In the genomic region with DNA sequence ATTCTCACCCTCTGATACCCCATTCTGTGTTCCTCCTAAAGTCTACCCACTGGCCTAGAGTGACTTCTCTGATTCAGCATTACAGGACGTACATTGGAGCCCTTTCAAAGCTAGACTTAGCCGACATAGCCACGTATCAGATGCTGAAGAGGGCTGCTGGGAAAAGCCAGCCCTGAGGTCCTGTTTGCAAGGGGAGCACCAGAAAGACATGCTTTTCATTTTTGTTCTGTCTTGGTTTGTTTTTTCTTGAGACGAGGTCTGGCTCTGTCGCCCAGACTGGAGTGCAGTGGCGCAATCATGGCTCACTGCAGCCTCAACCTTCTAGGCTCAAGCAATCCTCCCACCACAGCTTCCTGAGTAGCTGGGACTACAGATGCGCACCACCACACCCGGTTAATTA, we compare ENCODE assay signal across 10 cellular contexts. TPM values are rescaled to one million over a fixed set of nuclear protein-coding genes. Genes with fewer than 3 reads are reported as not detected.
A peak's percentile ranks its signal among the peaks of the same experiment; 100 is the strongest.
DNase-seq lines count a peak whose midpoint lies in the region; ATAC-seq and TF ChIP-seq lines count a peak whose summit lies in the region.
"Had no signal": no experiment of that assay in that cellular context is flagged by ENCODE, and none has a peak within 500 bp of the region (broad histone marks: within the 10 kb centered on the region; RNA-seq: fewer than 3 reads in every experiment).

No MANE protein-coding gene starts in this region.

- no peaks in the 10 kb centered on the region for H3K27me3 ChIP-seq in SU-DHL-6 (ENCODE audit: low read length)
- H3K27me3 ChIP-seq: hepatocyte had no signal

- no peaks in the 10 kb centered on the region for H3K27me3 Mint-ChIP-seq in stimulated activated memory B cell treated with anti-CD40 and anti-IgM and Interleukin-4, amounts not matched to agents 10 μg/mL and 1 μg/mL and 100 μg/mL, for 72 hours
- no peaks in the 10 kb centered on the region for H3K27me3 Mint-ChIP-seq in mesothelial cell of epicardium (ENCODE audit: low read depth)

- peak; percentile 42 for ATAC-seq in stimulated activated memory B cell treated with anti-CD40 and anti-IgM and Interleukin-4, amounts not matched to agents 10 μg/mL and 1 μg/mL and 100 μg/mL, for 72 hours
- no peak for ATAC-seq in GM19397 (IDR thresholded peaks at IDR 0.05; ENCODE audit: unreplicated experiment)

- H3K4me3 Mint-ChIP-seq in stimulated activated memory B cell treated with anti-CD40 and anti-IgM and Interleukin-4, amounts not matched to agents 10 μg/mL and 1 μg/mL and 100 μg/mL, for 72 hours, result no peak overlapping the region
- H3K4me3 Mint-ChIP-seq in mesothelial cell of epicardium, result no peak overlapping the region

- peak overlapping the region; percentile 45 for H3K27ac ChIP-seq in SU-DHL-6 (ENCODE audit: low read depth, low read length)
- H3K27ac ChIP-seq: hepatocyte, KMS-11 had no signal

- peaks cover 9% of the 10 kb centered on the region; the same call in 1 of the 2 replicates for H3F3A ChIP-seq in SU-DHL-6 (ENCODE audit: insufficient read depth)

- H3K9ac ChIP-seq in SU-DHL-6 (ENCODE audit: low read length), result peak overlapping the region; percentile 7; the same call in 1 of the 2 replicates
- H3K9ac ChIP-seq: KMS-11 had no signal

- H3K4me2 ChIP-seq in SU-DHL-6 (ENCODE audit: low read depth, low read length, poor library complexity, severe bottlenecking), result peak overlapping the region; percentile 39
- H3K4me2 ChIP-seq: hepatocyte, KMS-11 had no signal

- no peaks in the 10 kb centered on the region for H3K9me3 ChIP-seq in SU-DHL-6 (ENCODE audit: insufficient read depth, low read length)

- DNase-seq in SKM-1 treated with dmso at 0.1 percent for 144 hours (lab: John Stamatoyannopoulos, UW; ENCODE audit: unreplicated experiment), result peak; percentile 32
- no peak for DNase-seq in SKM-1 (lab: John Stamatoyannopoulos, UW; ENCODE audit: unreplicated experiment)
- peak; percentile 40 for DNase-seq in epithelial cell of esophagus (ENCODE audit: low read depth)
- no peak for DNase-seq in SK-N-DZ (ENCODE audit: low spot score)
- no peak for DNase-seq in mesothelial cell of epicardium (ENCODE audit: low spot score in 2 of 2, unreplicated experiment in 2 of 2)

- H2AFZ ChIP-seq in SU-DHL-6 (ENCODE audit: low read depth, low read length, severe bottlenecking), result peak overlapping the region; percentile 51
- H2AFZ ChIP-seq: hepatocyte had no signal

- no peaks in the 10 kb centered on the region for H3K36me3 ChIP-seq in SU-DHL-6 (ENCODE audit: low read length)

- peaks cover 43% of the 10 kb centered on the region for H3K4me1 Mint-ChIP-seq in stimulated activated memory B cell treated with anti-CD40 and anti-IgM and Interleukin-4, amounts not matched to agents 10 μg/mL and 1 μg/mL and 100 μg/mL, for 72 hours
- peaks cover 14% of the 10 kb centered on the region for H3K4me1 Mint-ChIP-seq in mesothelial cell of epicardium

- no peaks in the 10 kb centered on the region for H3K36me3 Mint-ChIP-seq in stimulated activated memory B cell treated with anti-CD40 and anti-IgM and Interleukin-4, amounts not matched to agents 10 μg/mL and 1 μg/mL and 100 μg/mL, for 72 hours
- no peaks in the 10 kb centered on the region for H3K36me3 Mint-ChIP-seq in mesothelial cell of epicardium

- no peaks in the 10 kb centered on the region for H3K9me2 ChIP-seq in SU-DHL-6 (replicated peaks; ENCODE audit: insufficient read depth, low read length)

- peak overlapping the region; percentile 98 for H3K27ac Mint-ChIP-seq in stimulated activated memory B cell treated with anti-CD40 and anti-IgM and Interleukin-4, amounts not matched to agents 10 μg/mL and 1 μg/mL and 100 μg/mL, for 72 hours
- no peak overlapping the region for H3K27ac Mint-ChIP-seq in mesothelial cell of epicardium

- H3K9me3 Mint-ChIP-seq in stimulated activated memory B cell treated with anti-CD40 and anti-IgM and Interleukin-4, amounts not matched to agents 10 μg/mL and 1 μg/mL and 100 μg/mL, for 72 hours, result no peaks in the 10 kb centered on the region
- no peaks in the 10 kb centered on the region for H3K9me3 Mint-ChIP-seq in mesothelial cell of epicardium

- no peaks in the 10 kb centered on the region for H3K79me2 ChIP-seq in SU-DHL-6 (ENCODE audit: insufficient read depth, low read length)
- H3K79me2 ChIP-seq: hepatocyte had no signal

- H3K4me3 ChIP-seq in SU-DHL-6 (ENCODE audit: insufficient read depth, low read length, poor library complexity, severe bottlenecking), result no peak overlapping the region
- no peak overlapping the region for H3K4me3 ChIP-seq in epithelial cell of esophagus (ENCODE audit: low read length)
- H3K4me3 ChIP-seq: hepatocyte had no signal

- H4K20me1 ChIP-seq in SU-DHL-6 (ENCODE audit: low read depth, low read length), result no peaks in the 10 kb centered on the region

- TF ChIP-seq CTCF in SU-DHL-6 (IDR thresholded peaks at IDR 0.05; ENCODE audit: insufficient read depth, low read length, poor library complexity, severe bottlenecking), result no peak
- TF ChIP-seq CTCF in epithelial cell of esophagus (IDR thresholded peaks at IDR 0.05; ENCODE audit: insufficient read depth, low read depth, low read length, missing control alignments), result no peak
- no peak for TF ChIP-seq CTCF in mesothelial cell of epicardium (IDR thresholded peaks at IDR 0.05; ENCODE audit: unreplicated experiment)

RNA-seq across cellular contexts. Expression of a gene that starts 6.3 kb away (rescaled TPM):
- 6.1 and 6.4 TPM in 2 replicates for polyA plus RNA-seq in SK-N-DZ (2014; cell fraction: cytosol; rRNA removed)
- polyA plus RNA-seq in SK-N-DZ (2014; cell fraction: nucleus; rRNA removed), result 4.0 and 11.4 TPM in 2 replicates
- total RNA-seq in mesothelial cell of epicardium, result 21.5 to 23.6 TPM (median 22.7 TPM) in 3 replicates

RNA-seq across cellular contexts. Expression of a gene that starts 14.7 kb away (rescaled TPM):
- 73.6 and 75.3 TPM in 2 replicates for polyA plus RNA-seq in SK-N-DZ (2014; cell fraction: cytosol; rRNA removed)
- 52.5 and 73.6 TPM in 2 replicates for polyA plus RNA-seq in SK-N-DZ (2014; cell fraction: nucleus; rRNA removed)
- 68.9 to 79.1 TPM (median 74.9 TPM) in 3 replicates for total RNA-seq in mesothelial cell of epicardium

RNA-seq across cellular contexts. Expression of a gene that starts 24.7 kb away (rescaled TPM):
- polyA plus RNA-seq in SK-N-DZ (2014; cell fraction: cytosol; rRNA removed), result 38.5 and 40.1 TPM in 2 replicates
- 104 and 138 TPM in 2 replicates for polyA plus RNA-seq in SK-N-DZ (2014; cell fraction: nucleus; rRNA removed)
- total RNA-seq in mesothelial cell of epicardium, result 27.6 to 29.0 TPM (median 28.7 TPM) in 3 replicates

Comparison
In these comparisons a context has a peak if more than half of its experiments do, and no peak if none do; other contexts are left out.
1. DNase-seq: peak in SKM-1 treated with dmso at 0.1 percent for 144 hours (single experiment) and epithelial cell of esophagus (single experiment); none in SKM-1 (single experiment), SK-N-DZ (single experiment) and mesothelial cell of epicardium (0 of 2).